In genomic region chr2:127743477-127744026, GRCh38 we compare ENCODE assay signal across 19 cellular contexts. TPM values are rescaled to one million over a fixed set of nuclear protein-coding genes. Genes with fewer than 3 reads are reported as not detected.
DNase-seq lines count a peak whose midpoint lies in the region; ATAC-seq and TF ChIP-seq lines count a peak whose summit lies in the region.
"Had no signal": no experiment of that assay in that cellular context is flagged by ENCODE, and none has a peak within 500 bp of the region (broad histone marks: within the 10 kb centered on the region; RNA-seq: fewer than 3 reads in every experiment).

No MANE protein-coding gene starts in this region.

- POLR2A ChIA-PET in CD8-positive, alpha-beta T cell (lab: Charles Lee) = no interaction called here
- POLR2A ChIA-PET in activated CD4-positive, alpha-beta memory T cell treated with anti-CD3 and anti-CD28 coated beads for 36 hours (lab: Charles Lee) = no interaction called here

- peaks cover 3% of the 10 kb centered on the region for H4K20me1 ChIP-seq in osteoblast (ENCODE audit: insufficient read depth, low read length)

- H3K79me2 ChIP-seq in osteoblast (ENCODE audit: insufficient read depth, low read length) = no peaks in the 10 kb centered on the region

- no peak for TF ChIP-seq CTCF in CD8-positive, alpha-beta T cell (IDR thresholded peaks at IDR 0.05)
- TF ChIP-seq CTCF in foreskin keratinocyte (conservative IDR thresholded peaks at IDR 0.05) = peak; percentile 4
- no peak for TF ChIP-seq CTCF in osteoblast (IDR thresholded peaks at IDR 0.05; ENCODE audit: extremely low read depth, low read depth, low read length)
- TF ChIP-seq CTCF in adrenal gland (IDR thresholded peaks at IDR 0.05) = no peak

- H2AFZ ChIP-seq in osteoblast (ENCODE audit: low read length) = no peak overlapping the region
- H2AFZ ChIP-seq: GM23248 had no signal

- TF ChIP-seq POLR2A in adrenal gland (IDR thresholded peaks at IDR 0.05) = no peak

- H3K4me2 ChIP-seq in osteoblast (ENCODE audit: insufficient read depth, low read length) = no peak overlapping the region

- no peaks in the 10 kb centered on the region for H3K9me3 Mint-ChIP-seq in CD8-positive, alpha-beta T cell
- no peaks in the 10 kb centered on the region for H3K9me3 Mint-ChIP-seq in activated CD4-positive, alpha-beta memory T cell treated with anti-CD3 and anti-CD28 coated beads for 36 hours

- no peak overlapping the region for H3K4me3 Mint-ChIP-seq in CD8-positive, alpha-beta T cell
- no peak overlapping the region for H3K4me3 Mint-ChIP-seq in activated CD4-positive, alpha-beta memory T cell treated with anti-CD3 and anti-CD28 coated beads for 36 hours

- no peak for DNase-seq in CD8-positive, alpha-beta T cell
- DNase-seq in RKO (ENCODE audit: low spot score) (peak; percentile 11), foreskin keratinocyte (no peak), osteoblast (ENCODE audit: insufficient read length, low spot score, missing footprints) (no peak), adrenal gland (no peak), NCI-H1092 (lab: John Stamatoyannopoulos, UW) (no peak)
- no peak for DNase-seq in activated CD4-positive, alpha-beta memory T cell treated with anti-CD3 and anti-CD28 coated beads for 36 hours
- DNase-seq: activated CD8-positive, alpha-beta memory T cell treated with anti-CD3 and anti-CD28 coated beads for 24 hours; activated naive CD4-positive, alpha-beta T cell treated with Interleukin-2 at 50 U/mL for 16 hours; foreskin fibroblast; GF-D8; GM23248; IMR-90; left lung; NCI-H748 treated with DMSO at 0.1 percent for 48 hours; stimulated activated CD4-positive, alpha-beta T cell treated with anti-CD3 and anti-CD28 coated beads, Interleukin-12 subunit alpha, Interleukin-12 subunit beta, amount 100 ng/mL, for 4 hours; stomach had no signal

- H3K4me3 ChIP-seq in CD8-positive, alpha-beta T cell (ENCODE audit: low read depth, low read length) = no peak overlapping the region
- H3K4me3 ChIP-seq in osteoblast (ENCODE audit: insufficient read depth, low read length) (no peak overlapping the region), adrenal gland (no peak overlapping the region)
- H3K4me3 ChIP-seq: GM23248, left lung, prostate gland, stomach had no signal

- H3K4me1 ChIP-seq in CD8-positive, alpha-beta T cell (ENCODE audit: insufficient read depth, low read length) = no peaks in the 10 kb centered on the region
- no peaks in the 10 kb centered on the region for H3K4me1 ChIP-seq in foreskin keratinocyte
- no peaks in the 10 kb centered on the region for H3K4me1 ChIP-seq in osteoblast (ENCODE audit: insufficient read depth, low read length)
- no peaks in the 10 kb centered on the region for H3K4me1 ChIP-seq in adrenal gland (replicated peaks in 1 of 2)
- H3K4me1 ChIP-seq: left lung, prostate gland, stomach had no signal

- 75 to 82% (median 78%) methylated on average over 3 of the region's 3 CpGs for WGBS in adrenal gland, 4 donors

- peak overlapping the region; percentile 5 for H3K27ac Mint-ChIP-seq in CD8-positive, alpha-beta T cell
- H3K27ac Mint-ChIP-seq in activated CD4-positive, alpha-beta memory T cell treated with anti-CD3 and anti-CD28 coated beads for 36 hours = no peak overlapping the region

- no peaks in the 10 kb centered on the region for H3K9me3 ChIP-seq in CD8-positive, alpha-beta T cell (ENCODE audit: low read length)
- H3K9me3 ChIP-seq in osteoblast (ENCODE audit: low read depth, low read length) (no peaks in the 10 kb centered on the region), adrenal gland (replicated peaks in 1 of 3) (no peaks in the 10 kb centered on the region)
- H3K9me3 ChIP-seq: left lung, prostate gland, stomach had no signal

- H3K36me3 Mint-ChIP-seq in CD8-positive, alpha-beta T cell = peaks cover 61% of the 10 kb centered on the region
- H3K36me3 Mint-ChIP-seq in activated CD4-positive, alpha-beta memory T cell treated with anti-CD3 and anti-CD28 coated beads for 36 hours = peaks cover 41% of the 10 kb centered on the region

- CTCF ChIA-PET in CD8-positive, alpha-beta T cell (lab: Charles Lee) = interaction anchor here (0.6 kb wide), 1 partner anchor 32 kb away, joined by 3 read pairs; no protein-coding TSS in a partner anchor
- CTCF ChIA-PET in activated CD4-positive, alpha-beta memory T cell treated with anti-CD3 and anti-CD28 coated beads for 36 hours (lab: Charles Lee) = no interaction called here

- H3K27ac ChIP-seq in CD8-positive, alpha-beta T cell (ENCODE audit: low read depth, low read length) = no peak overlapping the region
- H3K27ac ChIP-seq in foreskin keratinocyte = no peak overlapping the region
- no peak overlapping the region for H3K27ac ChIP-seq in osteoblast (ENCODE audit: low read depth, low read length)
- H3K27ac ChIP-seq in adrenal gland = no peak overlapping the region
- H3K27ac ChIP-seq: GM23248, left lung, prostate gland, stomach had no signal

- H3K27me3 Mint-ChIP-seq in CD8-positive, alpha-beta T cell (ENCODE audit: low read depth) = no peaks in the 10 kb centered on the region
- no peaks in the 10 kb centered on the region for H3K27me3 Mint-ChIP-seq in activated CD4-positive, alpha-beta memory T cell treated with anti-CD3 and anti-CD28 coated beads for 36 hours

- no peaks in the 10 kb centered on the region for H3K27me3 ChIP-seq in CD8-positive, alpha-beta T cell (ENCODE audit: insufficient read depth, low read length)
- no peaks in the 10 kb centered on the region for H3K27me3 ChIP-seq in foreskin keratinocyte
- no peaks in the 10 kb centered on the region for H3K27me3 ChIP-seq in osteoblast (ENCODE audit: insufficient read depth, low read length)
- H3K27me3 ChIP-seq in adrenal gland = no peaks in the 10 kb centered on the region
- H3K27me3 ChIP-seq: left lung, stomach had no signal

- intact Hi-C loops in CD8-positive, alpha-beta T cell (cut with DNase I, micrococcal nuclease) = no loop called here
- intact Hi-C loops in adrenal gland (cut with DNase I) = no loop called here
- intact Hi-C loops in activated CD4-positive, alpha-beta memory T cell treated with anti-CD3 and anti-CD28 coated beads for 36 hours (cut with micrococcal nuclease) = no loop called here

- no peak for ATAC-seq in CD8-positive, alpha-beta T cell
- peak; percentile 66 for ATAC-seq in GM18520 (IDR thresholded peaks at IDR 0.05; ENCODE audit: unreplicated experiment)
- ATAC-seq in foreskin keratinocyte = no peak
- ATAC-seq: left lung had no signal

- H3K36me3 ChIP-seq in CD8-positive, alpha-beta T cell (ENCODE audit: insufficient read depth, low read length) = peaks cover 7% of the 10 kb centered on the region
- H3K36me3 ChIP-seq in osteoblast (ENCODE audit: insufficient read depth, low read length) (peaks cover 7% of the 10 kb centered on the region), adrenal gland (replicated peaks in 1 of 2) (peaks cover 0 to 6% of the 10 kb centered on the region in 2 donors)

- peaks cover 10% of the 10 kb centered on the region for H3K4me1 Mint-ChIP-seq in CD8-positive, alpha-beta T cell (ENCODE audit: low read depth)
- peaks cover 33% of the 10 kb centered on the region for H3K4me1 Mint-ChIP-seq in activated CD4-positive, alpha-beta memory T cell treated with anti-CD3 and anti-CD28 coated beads for 36 hours (ENCODE audit: low read depth)

RNA-seq across cellular contexts. Expression of gene SFT2D3, which starts 42.3 kb away (rescaled TPM):
- 1 to 10 TPM; 8.2 to 8.5 TPM for total RNA-seq in CD8-positive, alpha-beta T cell
- total RNA-seq in foreskin keratinocyte = 2.3 and 2.4 TPM in 2 replicates
- 1.7 and 2.0 TPM in 2 replicates for polyA plus RNA-seq in foreskin keratinocyte
- 5.8 and 6.5 TPM in 2 replicates for total RNA-seq in osteoblast
- total RNA-seq in adrenal gland = 10 to 100 TPM in 3 of 8 donors, 1 to 10 TPM in 5; 5.1 to 12.2 (median 8.1) TPM
- polyA plus RNA-seq in adrenal gland = 1 to 10 TPM; 4.3 to 8.5 (median 5.4) TPM
- total RNA-seq in activated CD4-positive, alpha-beta memory T cell treated with anti-CD3 and anti-CD28 coated beads for 36 hours = 1 to 10 TPM; 3.1 to 3.6 TPM
- polyA plus RNA-seq: GM23248 had no signal
